In the genomic region with DNA sequence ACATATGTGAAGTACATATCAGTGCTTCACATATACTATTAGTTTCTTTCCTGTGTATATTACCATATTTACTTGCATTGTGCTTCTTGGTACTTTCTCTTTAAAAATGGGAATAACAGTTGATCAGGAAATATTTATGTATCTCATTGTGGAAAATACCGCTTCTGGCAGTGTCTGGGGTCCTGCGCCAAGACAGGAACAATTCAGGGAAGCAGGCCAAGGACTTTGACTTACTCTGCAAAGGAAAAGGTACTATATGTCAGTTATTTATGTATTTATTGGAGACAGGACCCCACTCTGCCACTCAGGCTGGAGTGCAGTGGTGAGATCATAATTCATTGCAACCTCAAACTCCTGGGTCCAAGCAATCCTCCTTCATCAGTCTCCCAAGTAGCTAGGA, we compare ENCODE assay signal across 34 cellular contexts.
"Had no signal": no experiment of that assay in that cellular context is flagged by ENCODE, and none has a peak within 500 bp of the region (broad histone marks: within the 10 kb centered on the region; RNA-seq: fewer than 3 reads in every experiment).

No MANE protein-coding gene starts in this region.

- H3K4me1 ChIP-seq: body of pancreas, breast epithelium had no signal

- ATAC-seq: activated CD8-positive, alpha-beta T cell treated with anti-CD3 and anti-CD28 coated beads for 36 hours; activated naive CD4-positive, alpha-beta T cell treated with anti-CD3 and anti-CD28 coated beads, Interleukin-2, amount 50 U/mL, for 72 hours; activated T-cell treated with anti-CD3 and anti-CD28 coated beads, Interleukin-2, amount 50 U/mL, for 4 hours; activated T-cell treated with anti-CD3 and anti-CD28 coated beads, Interleukin-2, amount 50 U/mL, for 72 hours; activated T-helper 17 cell treated with anti-CD3 and anti-CD28 coated beads, Interleukin-2, amount 50 U/mL, for 72 hours; body of pancreas had no signal

- H3K9me3 ChIP-seq: adrenal gland, body of pancreas, breast epithelium had no signal

- H3K36me3 ChIP-seq: adrenal gland, brain microvascular endothelial cell, breast epithelium had no signal

- H3K27ac ChIP-seq: adrenal gland, body of pancreas, brain microvascular endothelial cell, breast epithelium, VCaP had no signal

- FAIRE-seq: astrocyte, TTC549 had no signal

- DNase-seq: activated B cell treated with CpG ODN at 0.5 μM for 24 hours; activated CD4-positive, alpha-beta memory T cell treated with anti-CD3 and anti-CD28 coated beads for 36 hours; activated CD4-positive, alpha-beta T cell treated with anti-CD3 and anti-CD28 coated beads for 4 hours; activated CD4-positive, alpha-beta T cell treated with anti-CD3 and anti-CD28 coated beads, Interleukin-2, amount 10 ng/mL, durations not matched to agents 24 days and 14 days; activated CD4-positive, alpha-beta T cell treated with anti-CD3 and anti-CD28 coated beads, Interleukin-2, amount 50 U/mL, for 1 hour; activated CD4-positive, alpha-beta T cell treated with anti-CD3 and anti-CD28 coated beads, Interleukin-2, amount 50 U/mL, for 4 hours; activated CD4-positive, CD25-positive, alpha-beta regulatory T cell treated with anti-CD3 and anti-CD28 coated beads, Interleukin-2, amount 50 U/mL, for 72 hours; activated CD8-positive, alpha-beta memory T cell treated with anti-CD3 and anti-CD28 coated beads, Interleukin-2, amount 50 U/mL, for 4 hours; activated CD8-positive, alpha-beta T cell treated with anti-CD3 and anti-CD28 coated beads for 36 hours; activated effector memory CD4-positive, alpha-beta T cell treated with anti-CD3 and anti-CD28 coated beads, Interleukin-2, amount 50 U/mL, for 16 hours; activated gamma-delta T cell treated with Interleukin-2 at 50 U/mL for 16 hours; activated naive CD4-positive, alpha-beta T cell; activated naive CD4-positive, alpha-beta T cell treated with anti-CD3 and anti-CD28 coated beads for 36 hours; activated naive CD4-positive, alpha-beta T cell treated with anti-CD3 and anti-CD28 coated beads, Interleukin-2, amount 50 U/mL, for 16 hours; activated naive CD8-positive, alpha-beta T cell treated with anti-CD3 and anti-CD28 coated beads for 36 hours; activated T-cell treated with anti-CD3 and anti-CD28 coated beads for 4 hours; activated T-cell treated with anti-CD3 and anti-CD28 coated beads, Interleukin-2, amount 50 U/mL, for 1 hour; activated T-cell treated with anti-CD3 and anti-CD28 coated beads, Interleukin-2, amount 50 U/mL, for 4 hours; activated T-cell treated with anti-CD3 and anti-CD28 coated beads, Interleukin-2, amount 50 U/mL, for 72 hours; amniotic stem cell; aorta; body of pancreas; brain microvascular endothelial cell; caudate nucleus; T-helper 1 cell; T-helper 2 cell; T-helper 9 cell had no signal

- H3K4me3 ChIP-seq: adrenal gland, body of pancreas, breast epithelium had no signal

- H3K27me3 ChIP-seq: adrenal gland, body of pancreas, brain microvascular endothelial cell, breast epithelium had no signal
